In the genomic region with DNA sequence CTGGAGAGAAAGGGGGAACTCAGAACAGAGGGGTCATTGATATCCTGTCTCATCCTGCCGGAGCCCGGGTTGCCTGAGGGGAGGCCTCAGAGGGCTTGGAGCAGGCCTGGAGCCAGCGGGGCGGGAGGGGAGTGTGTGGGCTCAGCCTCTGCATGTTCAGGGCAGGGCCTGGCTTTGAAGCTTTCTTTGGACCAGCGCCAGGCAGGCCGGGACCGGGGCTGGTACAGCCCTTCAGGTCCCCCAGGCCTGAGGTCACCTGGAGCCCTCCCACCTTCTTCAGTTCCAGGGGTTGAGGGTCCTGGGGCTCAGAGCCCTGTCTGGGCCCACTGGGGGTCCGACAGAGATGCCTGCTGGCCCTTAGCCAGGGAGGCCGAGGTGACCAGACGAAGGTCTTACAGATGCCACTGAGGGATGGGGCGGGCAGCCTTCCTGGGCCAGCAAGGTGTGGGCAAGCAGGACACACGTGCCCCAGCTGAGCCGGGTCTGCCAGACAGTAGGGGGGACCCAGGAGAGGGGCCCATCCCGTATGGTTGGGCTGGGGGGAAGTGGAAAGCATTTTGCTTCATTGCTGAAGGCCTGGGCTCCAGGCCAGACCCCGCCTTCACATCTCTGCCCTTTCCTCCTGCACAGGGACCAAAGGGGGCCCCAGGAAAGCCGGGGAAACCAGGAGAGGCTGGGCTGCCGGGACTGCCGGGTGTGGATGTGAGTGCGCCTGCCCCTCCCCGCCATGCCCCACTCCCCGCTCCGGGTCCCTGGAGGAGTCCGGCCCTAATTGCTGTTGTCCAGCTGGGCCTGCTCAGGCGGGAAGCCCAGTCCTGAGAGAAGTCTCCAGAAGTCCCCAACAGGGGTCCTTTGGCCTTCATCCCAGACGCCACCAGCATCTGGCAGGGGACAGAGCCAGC, we compare ENCODE assay signal across 9 cellular contexts. TPM values are rescaled to one million over a fixed set of nuclear protein-coding genes. Genes with fewer than 3 reads are reported as not detected.
DNase-seq lines count a peak whose midpoint lies in the region; ATAC-seq, FAIRE-seq and TF ChIP-seq lines count a peak whose summit lies in the region.
"Had no signal": no experiment of that assay in that cellular context is flagged by ENCODE, and none has a peak within 500 bp of the region (broad histone marks: within the 10 kb centered on the region; RNA-seq: fewer than 3 reads in every experiment).

No MANE protein-coding gene starts in this region.

- CTCF ChIA-PET in endothelial cell of umbilical vein (lab: Charles Lee), result interaction anchor here (0.7 to 1.2 kb wide), 2 partner anchors 10 to 11 kb away, joined by 3 to 4 read pairs; no protein-coding TSS in a partner anchor
- CTCF ChIA-PET in activated CD8-positive, alpha-beta T cell treated with anti-CD3 and anti-CD28 coated beads for 36 hours (lab: Charles Lee), result interaction anchor here (1.3 kb wide), 1 partner anchor 11 kb away, joined by 5 read pairs; no protein-coding TSS in a partner anchor
- CTCF ChIA-PET in activated CD8-positive, alpha-beta T cell treated with anti-CD3 and anti-CD28 coated beads, Interleukin-2, amount 10 ng/mL, durations not matched to agents 7 days and 5 days (lab: Charles Lee), result interaction anchor here (1.9 kb wide), 1 partner anchor 10 kb away, joined by 9 read pairs; no protein-coding TSS in a partner anchor

- no peak overlapping the region for H3K4me3 Mint-ChIP-seq in nephron progenitor cell
- no peak overlapping the region for H3K4me3 Mint-ChIP-seq in activated CD8-positive, alpha-beta T cell treated with anti-CD3 and anti-CD28 coated beads for 36 hours
- no peak overlapping the region for H3K4me3 Mint-ChIP-seq in activated CD8-positive, alpha-beta T cell treated with anti-CD3 and anti-CD28 coated beads, Interleukin-2, amount 10 ng/mL, durations not matched to agents 7 days and 5 days
- H3K4me3 Mint-ChIP-seq: T-helper 1 cell treated with Interleukin-12 subunit alpha and Interleukin-12 subunit beta and Interleukin-4 antibody, amounts not matched to agents 30 μg/mL and 1 μg/mL, for 36 hours had no signal

- TF ChIP-seq POLR2A in endothelial cell of umbilical vein (IDR thresholded peaks at IDR 0.05; ENCODE audit: low read depth, low read length), result no peak

- H3K9me3 ChIP-seq in NT2/D1 (ENCODE audit: insufficient read depth, low read length), result no peaks in the 10 kb centered on the region
- H3K9me3 ChIP-seq in endothelial cell of umbilical vein (replicated peaks; ENCODE audit: control insufficient read depth, insufficient read depth, low read length), result no peaks in the 10 kb centered on the region

- H3K27ac Mint-ChIP-seq in nephron progenitor cell, result no peak overlapping the region
- H3K27ac Mint-ChIP-seq in activated CD8-positive, alpha-beta T cell treated with anti-CD3 and anti-CD28 coated beads for 36 hours, result no peak overlapping the region
- no peak overlapping the region for H3K27ac Mint-ChIP-seq in activated CD8-positive, alpha-beta T cell treated with anti-CD3 and anti-CD28 coated beads, Interleukin-2, amount 10 ng/mL, durations not matched to agents 7 days and 5 days
- H3K27ac Mint-ChIP-seq: T-helper 1 cell treated with Interleukin-12 subunit alpha and Interleukin-12 subunit beta and Interleukin-4 antibody, amounts not matched to agents 30 μg/mL and 1 μg/mL, for 36 hours had no signal

- FAIRE-seq in endothelial cell of umbilical vein (lab: Jason Lieb, UNC), result peak; percentile 37

- ATAC-seq in activated CD8-positive, alpha-beta T cell treated with anti-CD3 and anti-CD28 coated beads for 36 hours, result no peak
- no peak for ATAC-seq in activated CD8-positive, alpha-beta T cell treated with anti-CD3 and anti-CD28 coated beads, Interleukin-2, amount 10 ng/mL, durations not matched to agents 7 days and 5 days
- ATAC-seq in HG03469 (IDR thresholded peaks at IDR 0.05; ENCODE audit: unreplicated experiment), result no peak
- ATAC-seq in GM18870 (IDR thresholded peaks at IDR 0.05; ENCODE audit: unreplicated experiment), result no peak

- H3K36me3 Mint-ChIP-seq in nephron progenitor cell (ENCODE audit: low read depth), result no peaks in the 10 kb centered on the region
- H3K36me3 Mint-ChIP-seq in activated CD8-positive, alpha-beta T cell treated with anti-CD3 and anti-CD28 coated beads for 36 hours (ENCODE audit: low read depth), result no peaks in the 10 kb centered on the region
- H3K36me3 Mint-ChIP-seq in activated CD8-positive, alpha-beta T cell treated with anti-CD3 and anti-CD28 coated beads, Interleukin-2, amount 10 ng/mL, durations not matched to agents 7 days and 5 days (ENCODE audit: low read depth), result no peaks in the 10 kb centered on the region

- no peak overlapping the region for H3K27ac ChIP-seq in endothelial cell of umbilical vein (ENCODE audit: insufficient read depth, low read depth, low read length)

- no peaks in the 10 kb centered on the region for H3K9me3 Mint-ChIP-seq in nephron progenitor cell
- no peaks in the 10 kb centered on the region for H3K9me3 Mint-ChIP-seq in activated CD8-positive, alpha-beta T cell treated with anti-CD3 and anti-CD28 coated beads for 36 hours
- H3K9me3 Mint-ChIP-seq in activated CD8-positive, alpha-beta T cell treated with anti-CD3 and anti-CD28 coated beads, Interleukin-2, amount 10 ng/mL, durations not matched to agents 7 days and 5 days (ENCODE audit: insufficient read depth), result no peaks in the 10 kb centered on the region
- H3K9me3 Mint-ChIP-seq: T-helper 1 cell treated with Interleukin-12 subunit alpha and Interleukin-12 subunit beta and Interleukin-4 antibody, amounts not matched to agents 30 μg/mL and 1 μg/mL, for 36 hours had no signal

- in situ Hi-C loops in Caki2 (cut with HindIII; ENCODE audit: low pct_unique_long_range_greater_than_20kb, low sequenced_read_pairs), result no loop called here

- peak; percentile 54 for DNase-seq in Caki2 (ENCODE audit: low read depth)
- no peak for DNase-seq in NT2/D1 (ENCODE audit: low read depth, low spot score)
- DNase-seq in endothelial cell of umbilical vein (ENCODE audit: low read depth, low spot score), result peak; percentile 58
- DNase-seq in nephron progenitor cell, result peak; percentile 47
- DNase-seq in activated CD8-positive, alpha-beta T cell treated with anti-CD3 and anti-CD28 coated beads for 36 hours, result no peak
- DNase-seq in activated CD8-positive, alpha-beta T cell treated with anti-CD3 and anti-CD28 coated beads, Interleukin-2, amount 10 ng/mL, durations not matched to agents 7 days and 5 days, result no peak

- H3K4me1 ChIP-seq in NT2/D1 (ENCODE audit: insufficient read depth, insufficient read length) (peaks cover 53% of the 10 kb centered on the region), endothelial cell of umbilical vein (ENCODE audit: control insufficient read depth, extremely low read depth, insufficient read depth, low read length) (peaks cover 18% of the 10 kb centered on the region)

- peaks cover 26% of the 10 kb centered on the region for H3K4me1 Mint-ChIP-seq in nephron progenitor cell
- H3K4me1 Mint-ChIP-seq in activated CD8-positive, alpha-beta T cell treated with anti-CD3 and anti-CD28 coated beads for 36 hours (ENCODE audit: low read depth), result peaks cover 2% of the 10 kb centered on the region
- peaks cover 6% of the 10 kb centered on the region for H3K4me1 Mint-ChIP-seq in activated CD8-positive, alpha-beta T cell treated with anti-CD3 and anti-CD28 coated beads, Interleukin-2, amount 10 ng/mL, durations not matched to agents 7 days and 5 days (ENCODE audit: low read depth)

- dilution Hi-C loops in endothelial cell of umbilical vein (cut with MboI; ENCODE audit: extremely low pct_ligation_motif_present, low sequenced_read_pairs), result no loop called here

- peak overlapping the region; percentile 65 for H3K4me3 ChIP-seq in NT2/D1 (ENCODE audit: insufficient read length, low read depth)
- no peak overlapping the region for H3K4me3 ChIP-seq in endothelial cell of umbilical vein (replicated peaks in 1 of 3; ENCODE audit: insufficient read depth in 1 of 3, low read depth in 1 of 3, low read length in 3 of 3)

- no TSS peak for BruUV-seq in endothelial cell of umbilical vein (replicated peaks; lab: Mats Ljungman, UMichigan)

- H3K9me1 ChIP-seq in endothelial cell of umbilical vein (replicated peaks; ENCODE audit: control insufficient read depth, extremely low read depth, insufficient read depth, low read length), result no peaks in the 10 kb centered on the region

- POLR2A ChIA-PET in endothelial cell of umbilical vein (lab: Charles Lee), result no interaction called here
- POLR2A ChIA-PET in activated CD8-positive, alpha-beta T cell treated with anti-CD3 and anti-CD28 coated beads for 36 hours (lab: Charles Lee), result no interaction called here
- POLR2A ChIA-PET in activated CD8-positive, alpha-beta T cell treated with anti-CD3 and anti-CD28 coated beads, Interleukin-2, amount 10 ng/mL, durations not matched to agents 7 days and 5 days (lab: Charles Lee), result no interaction called here

- H3K4me2 ChIP-seq in endothelial cell of umbilical vein (ENCODE audit: insufficient read depth, low read length), result no peak overlapping the region

- TF ChIP-seq CTCF in endothelial cell of umbilical vein (IDR thresholded peaks at IDR 0.05; ENCODE audit: extremely low read depth in 1 of 2, insufficient read depth in 1 of 2, low read depth in 1 of 2, low read length in 2 of 2), result no peak
- TF ChIP-seq CTCF in nephron progenitor cell (IDR thresholded peaks at IDR 0.05), result no peak
- TF ChIP-seq CTCF in activated CD8-positive, alpha-beta T cell treated with anti-CD3 and anti-CD28 coated beads for 36 hours (IDR thresholded peaks at IDR 0.05), result no peak

- H3K9ac ChIP-seq in NT2/D1 (ENCODE audit: insufficient read length, low read depth) (peak overlapping the region; percentile 89), endothelial cell of umbilical vein (replicated peaks; ENCODE audit: extremely low read depth, insufficient read depth, low read length) (no peak overlapping the region)

- peak overlapping the region; percentile 15 for H2AFZ ChIP-seq in endothelial cell of umbilical vein (ENCODE audit: low read depth, low read length)

- intact Hi-C loops in endothelial cell of umbilical vein (cut with micrococcal nuclease), result no loop called here
- intact Hi-C loops in activated CD8-positive, alpha-beta T cell treated with anti-CD3 and anti-CD28 coated beads for 36 hours (cut with micrococcal nuclease), result no loop called here

- no peaks in the 10 kb centered on the region for H3K27me3 ChIP-seq in NT2/D1 (ENCODE audit: insufficient read depth, insufficient read length)
- H3K27me3 ChIP-seq in endothelial cell of umbilical vein (ENCODE audit: control insufficient read depth in 2 of 2, insufficient read depth in 2 of 2, low read length in 2 of 2), result peaks cover 12 to 28% of the 10 kb centered on the region in 2 experiments

- H3K27me3 Mint-ChIP-seq in nephron progenitor cell (ENCODE audit: low read depth, poor library complexity), result peaks cover 32% of the 10 kb centered on the region
- peaks cover 15% of the 10 kb centered on the region for H3K27me3 Mint-ChIP-seq in activated CD8-positive, alpha-beta T cell treated with anti-CD3 and anti-CD28 coated beads for 36 hours
- H3K27me3 Mint-ChIP-seq in activated CD8-positive, alpha-beta T cell treated with anti-CD3 and anti-CD28 coated beads, Interleukin-2, amount 10 ng/mL, durations not matched to agents 7 days and 5 days (ENCODE audit: low read depth), result peaks cover 25% of the 10 kb centered on the region

- H3K36me3 ChIP-seq in NT2/D1 (ENCODE audit: insufficient read depth, insufficient read length, low read length) (peaks cover 58% of the 10 kb centered on the region), endothelial cell of umbilical vein (ENCODE audit: control insufficient read depth in 2 of 2, extremely low read depth in 1 of 2, insufficient read depth in 2 of 2, low read length in 2 of 2) (no peaks in the 10 kb centered on the region)

- H4K20me1 ChIP-seq in endothelial cell of umbilical vein (replicated peaks; ENCODE audit: control insufficient read depth, extremely low read depth, insufficient read depth, low read length), result no peaks in the 10 kb centered on the region

- H3K79me2 ChIP-seq in endothelial cell of umbilical vein (ENCODE audit: control insufficient read depth, insufficient read depth, low read length), result no peaks in the 10 kb centered on the region

RNA-seq across cellular contexts. Expression of gene COL9A3, which starts 2.0 kb away (rescaled TPM):
- total RNA-seq in Caki2 (2014; rRNA removed; shearing (Covaris generic); ENCODE audit: low replicate concordance), result not detected in 2 replicates
- 0.60 and 0.76 TPM in 2 replicates for total RNA-seq in endothelial cell of umbilical vein
- 0.19 and 0.46 TPM in 2 replicates for polyA plus RNA-seq in endothelial cell of umbilical vein
- polyA plus RNA-seq in endothelial cell of umbilical vein (2011; cell fraction: cytosol; rRNA removed), result 0.23 and 0.32 TPM in 2 replicates
- polyA plus RNA-seq in endothelial cell of umbilical vein (2011; cell fraction: nucleus; rRNA removed), result 1.8 TPM in 2 replicates
- 0.41 and 1.8 TPM in 2 replicates for polyA plus RNA-seq in endothelial cell of umbilical vein (2012)
- 0.08 TPM in 1 of 2 replicates, not detected in the other for polyA minus RNA-seq in endothelial cell of umbilical vein
- polyA minus RNA-seq in endothelial cell of umbilical vein (2011; cell fraction: cytosol; rRNA and poly(A)+ RNA removed), result 8.6 TPM
- not detected in 2 replicates for polyA minus RNA-seq in endothelial cell of umbilical vein (2011; cell fraction: nucleus; rRNA and poly(A)+ RNA removed)
- not detected for total RNA-seq in activated CD8-positive, alpha-beta T cell treated with anti-CD3 and anti-CD28 coated beads for 36 hours
- total RNA-seq in activated CD8-positive, alpha-beta T cell treated with anti-CD3 and anti-CD28 coated beads, Interleukin-2, amount 10 ng/mL, durations not matched to agents 7 days and 5 days, result not detected

RNA-seq across cellular contexts. Expression of gene OGFR, which starts 14.2 kb away (rescaled TPM):
- total RNA-seq in Caki2 (2014; rRNA removed; shearing (Covaris generic); ENCODE audit: low replicate concordance), result 66.2 and 86.3 TPM in 2 replicates
- total RNA-seq in endothelial cell of umbilical vein, result 35.1 and 44.0 TPM in 2 replicates
- 30.4 and 30.8 TPM in 2 replicates for polyA plus RNA-seq in endothelial cell of umbilical vein
- polyA plus RNA-seq in endothelial cell of umbilical vein (2011; cell fraction: cytosol; rRNA removed), result 30.0 and 36.7 TPM in 2 replicates
- polyA plus RNA-seq in endothelial cell of umbilical vein (2011; cell fraction: nucleus; rRNA removed), result 38.4 and 43.1 TPM in 2 replicates
- polyA plus RNA-seq in endothelial cell of umbilical vein (2012), result 24.5 and 27.1 TPM in 2 replicates
- polyA minus RNA-seq in endothelial cell of umbilical vein, result 18.0 and 22.8 TPM in 2 replicates
- 31.2 TPM for polyA minus RNA-seq in endothelial cell of umbilical vein (2011; cell fraction: cytosol; rRNA and poly(A)+ RNA removed)
- 5.7 and 10.0 TPM in 2 replicates for polyA minus RNA-seq in endothelial cell of umbilical vein (2011; cell fraction: nucleus; rRNA and poly(A)+ RNA removed)
- 10 to 100 TPM; 53.6 to 55.2 TPM for total RNA-seq in activated CD8-positive, alpha-beta T cell treated with anti-CD3 and anti-CD28 coated beads for 36 hours
- total RNA-seq in activated CD8-positive, alpha-beta T cell treated with anti-CD3 and anti-CD28 coated beads, Interleukin-2, amount 10 ng/mL, durations not matched to agents 7 days and 5 days, result 10 to 100 TPM; 67.0 to 76.6 TPM

RNA-seq across cellular contexts. Expression of gene MRGBP, which starts 22.6 kb away (rescaled TPM):
- total RNA-seq in Caki2 (2014; rRNA removed; shearing (Covaris generic); ENCODE audit: low replicate concordance), result 64.3 and 67.6 TPM in 2 replicates
- total RNA-seq in endothelial cell of umbilical vein, result 17.0 and 17.7 TPM in 2 replicates
- polyA plus RNA-seq in endothelial cell of umbilical vein, result 17.1 and 18.5 TPM in 2 replicates
- polyA plus RNA-seq in endothelial cell of umbilical vein (2011; cell fraction: cytosol; rRNA removed), result 17.5 and 18.1 TPM in 2 replicates
- polyA plus RNA-seq in endothelial cell of umbilical vein (2011; cell fraction: nucleus; rRNA removed), result 13.0 and 14.4 TPM in 2 replicates
- polyA plus RNA-seq in endothelial cell of umbilical vein (2012), result 16.1 and 16.2 TPM in 2 replicates
- 10.6 and 15.1 TPM in 2 replicates for polyA minus RNA-seq in endothelial cell of umbilical vein
- polyA minus RNA-seq in endothelial cell of umbilical vein (2011; cell fraction: cytosol; rRNA and poly(A)+ RNA removed), result 11.3 TPM
- 4.5 and 5.0 TPM in 2 replicates for polyA minus RNA-seq in endothelial cell of umbilical vein (2011; cell fraction: nucleus; rRNA and poly(A)+ RNA removed)
- total RNA-seq in activated CD8-positive, alpha-beta T cell treated with anti-CD3 and anti-CD28 coated beads for 36 hours, result 10 to 100 TPM; 18.5 to 18.9 TPM
- total RNA-seq in activated CD8-positive, alpha-beta T cell treated with anti-CD3 and anti-CD28 coated beads, Interleukin-2, amount 10 ng/mL, durations not matched to agents 7 days and 5 days, result 10 to 100 TPM; 18.3 to 19.2 TPM

RNA-seq across cellular contexts. Expression of gene TCFL5, which starts 42.8 kb away (rescaled TPM):
- 30.0 and 31.7 TPM in 2 replicates for total RNA-seq in Caki2 (2014; rRNA removed; shearing (Covaris generic); ENCODE audit: low replicate concordance)
- total RNA-seq in endothelial cell of umbilical vein, result 9.4 and 11.1 TPM in 2 replicates
- polyA plus RNA-seq in endothelial cell of umbilical vein, result 3.0 and 4.4 TPM in 2 replicates
- 5.7 and 6.0 TPM in 2 replicates for polyA plus RNA-seq in endothelial cell of umbilical vein (2011; cell fraction: cytosol; rRNA removed)
- 7.8 and 8.1 TPM in 2 replicates for polyA plus RNA-seq in endothelial cell of umbilical vein (2011; cell fraction: nucleus; rRNA removed)
- polyA plus RNA-seq in endothelial cell of umbilical vein (2012), result 8.1 and 9.7 TPM in 2 replicates
- polyA minus RNA-seq in endothelial cell of umbilical vein, result 4.7 and 4.9 TPM in 2 replicates
- polyA minus RNA-seq in endothelial cell of umbilical vein (2011; cell fraction: cytosol; rRNA and poly(A)+ RNA removed), result 10.7 TPM
- polyA minus RNA-seq in endothelial cell of umbilical vein (2011; cell fraction: nucleus; rRNA and poly(A)+ RNA removed), result 1.8 and 2.0 TPM in 2 replicates
- 1 to 10 TPM; 7.5 to 7.6 TPM for total RNA-seq in activated CD8-positive, alpha-beta T cell treated with anti-CD3 and anti-CD28 coated beads for 36 hours
- total RNA-seq in activated CD8-positive, alpha-beta T cell treated with anti-CD3 and anti-CD28 coated beads, Interleukin-2, amount 10 ng/mL, durations not matched to agents 7 days and 5 days, result 1 to 10 TPM; 7.9 to 9.6 TPM

Comparison
In these comparisons a context has a peak if more than half of its experiments do, and no peak if none do; other contexts are left out.
1. DNase-seq: peak in Caki2 (single experiment), endothelial cell of umbilical vein (single experiment) and nephron progenitor cell (single experiment); none in NT2/D1 (single experiment), activated CD8-positive, alpha-beta T cell treated with anti-CD3 and anti-CD28 coated beads for 36 hours (single experiment) and activated CD8-positive, alpha-beta T cell treated with anti-CD3 and anti-CD28 coated beads, Interleukin-2, amount 10 ng/mL, durations not matched to agents 7 days and 5 days (single experiment).